ENCODE assay signal across 8 cellular contexts in genomic region chr2:237673130-237673921, GRCh38. TPM values are rescaled to one million over a fixed set of nuclear protein-coding genes. Genes with fewer than 3 reads are reported as not detected.
DNase-seq lines count a peak whose midpoint lies in the region; ATAC-seq and TF ChIP-seq lines count a peak whose summit lies in the region.

No MANE protein-coding gene starts in this region.

- ATAC-seq in GM18520 (IDR thresholded peaks at IDR 0.05; ENCODE audit: unreplicated experiment) (peak; percentile 32), Right ventricle myocardium superior (ENCODE audit: poor library complexity) (peak; percentile 45), HG02840 (IDR thresholded peaks at IDR 0.05; ENCODE audit: low FRiP score, unreplicated experiment) (no peak)

- H3K4me1 ChIP-seq in prostate gland (replicated peaks) = peaks cover 15% of the 10 kb centered on the region

- no peaks in the 10 kb centered on the region for H3K27me3 ChIP-seq in prostate gland (replicated peaks; ENCODE audit: insufficient read depth)

- H3K27ac ChIP-seq in prostate gland = peak overlapping the region; percentile 71 to 76

- 20% methylated on average over 36 of the region's 36 CpGs for WGBS in prostate gland

- DNase-seq in LoVo (ENCODE audit: low spot score) (peak; percentile 71), SIG-M5 treated with dmso at 0.1 percent for 504 hours (lab: John Stamatoyannopoulos, UW; ENCODE audit: unreplicated experiment) (peak; percentile 85), Right ventricle myocardium superior (peak; percentile 83), prostate gland (ENCODE audit: low spot score) (peak; percentile 86), ureter (ENCODE audit: low spot score) (peak; percentile 84)
- peak; percentile 83 for DNase-seq in activated gamma-delta T cell treated with anti-CD3 and anti-CD28 coated beads, Interleukin-2, amount 50 U/mL, for 16 hours (ENCODE audit: low read depth)

- peak overlapping the region; percentile 10 to 23 for H3K4me3 ChIP-seq in prostate gland

- no peaks in the 10 kb centered on the region for H3K9me3 ChIP-seq in prostate gland

- no peaks in the 10 kb centered on the region for H3K36me3 ChIP-seq in prostate gland

- intact Hi-C loops in Right ventricle myocardium superior (cut with DNase I) (loop anchor here (2.0 to 10.0 kb wide), 2 partner anchors 71 to 89 kb away; no protein-coding TSS in a partner anchor), prostate gland (cut with DNase I) (no loop called here)

- TF ChIP-seq POLR2A in prostate gland (IDR thresholded peaks at IDR 0.05) = no peak

- peak; percentile 75 to 94 (median 92) for TF ChIP-seq CTCF in prostate gland (IDR thresholded peaks at IDR 0.05)

RNA-seq across cellular contexts. Expression of gene LRRFIP1, which starts 45.9 kb away (rescaled TPM):
- total RNA-seq in Right ventricle myocardium superior = 88.5 TPM
- 10 to 100 TPM; 66.1 to 73.1 TPM for total RNA-seq in prostate gland
- total RNA-seq in ureter = 207 TPM
